Comparison of ENCODE assay signal across 16 cellular contexts in genomic region chr4:7004331-7004730, GRCh38. TPM values are rescaled to one million over a fixed set of nuclear protein-coding genes. Genes with fewer than 3 reads are reported as not detected.
A peak's percentile ranks its signal among the peaks of the same experiment; 100 is the strongest.
DNase-seq lines count a peak whose midpoint lies in the region; ATAC-seq and TF ChIP-seq lines count a peak whose summit lies in the region.
"Had no signal": no experiment of that assay in that cellular context is flagged by ENCODE, and none has a peak within 500 bp of the region (broad histone marks: within the 10 kb centered on the region; RNA-seq: fewer than 3 reads in every experiment).

No MANE protein-coding gene starts in this region.

- BruUV-seq in A673 (replicated peaks; lab: Mats Ljungman, UMichigan) (no TSS peak), PC-3 (replicated peaks; lab: Mats Ljungman, UMichigan) (no TSS peak)

- no peaks in the 10 kb centered on the region for H3F3A ChIP-seq in PC-3 (ENCODE audit: low read length, unreplicated experiment)

- no peak for DNase-seq in activated naive CD4-positive, alpha-beta T cell treated with anti-CD3 and anti-CD28 coated beads, Interleukin-2, amount 50 U/mL, for 72 hours (ENCODE audit: low spot score in 2 of 2)
- DNase-seq in epidermal melanocyte (ENCODE audit: insufficient read length, low spot score) (peak; percentile 87), nephron progenitor cell (no peak), NOMO-1 treated with DMSO at 0.1 percent for 48 hours (lab: John Stamatoyannopoulos, UW; ENCODE audit: unreplicated experiment) (no peak), A673 (ENCODE audit: low spot score) (no peak), PC-3 (no peak)
- no peak for DNase-seq in activated CD4-positive, alpha-beta T cell treated with anti-CD3 and anti-CD28 coated beads, Interleukin-2, amount 50 U/mL, for 48 hours
- DNase-seq: activated CD8-positive, alpha-beta memory T cell treated with anti-CD3 and anti-CD28 coated beads for 24 hours; CD4-positive, alpha-beta T cell; DMS53; NCI-H1436 treated with DMSO at 0.1 percent for 48 hours; NCI-H345; stimulated activated naive CD8-positive, alpha-beta T cell treated with anti-CD3 and anti-CD28 coated beads, Interleukin-15, amount 100 ng/mL, for 72 hours had no signal

- no peak overlapping the region for H3K4me2 ChIP-seq in PC-3 (ENCODE audit: low read length)

- no peaks in the 10 kb centered on the region for H3K79me2 ChIP-seq in PC-3 (ENCODE audit: low read length)

- POLR2A ChIA-PET in A673 (lab: Charles Lee; ENCODE audit: low non-redundant PET) = no interaction called here
- POLR2A ChIA-PET in PC-3 (lab: Charles Lee; ENCODE audit: unreplicated experiment) = no interaction called here

- intact Hi-C loops in A673 (cut with micrococcal nuclease; ENCODE audit: unreplicated experiment) (no loop called here), PC-3 (cut with micrococcal nuclease) (no loop called here)

- H3K27me3 ChIP-seq in A673 (replicated peaks; ENCODE audit: insufficient read depth, low read depth, low read length, poor library complexity) (no peaks in the 10 kb centered on the region), PC-3 (ENCODE audit: low read length) (no peaks in the 10 kb centered on the region)

- H3K27ac ChIP-seq in A673 (ENCODE audit: low read depth, low read length, poor library complexity, severe bottlenecking) = no peak overlapping the region
- H3K27ac ChIP-seq in PC-3 (ENCODE audit: low read length) = no peak overlapping the region

- CTCF ChIA-PET in A673 (lab: Charles Lee) = no interaction called here
- CTCF ChIA-PET in PC-3 (lab: Charles Lee) = no interaction called here

- H3K9ac ChIP-seq in PC-3 (ENCODE audit: low read length) = no peak overlapping the region

- no peak for TF ChIP-seq CTCF in nephron progenitor cell (IDR thresholded peaks at IDR 0.05)
- no peak for TF ChIP-seq CTCF in A673 (conservative IDR thresholded peaks at IDR 0.05; ENCODE audit: low read depth, low read length)
- TF ChIP-seq CTCF in PC-3 (conservative IDR thresholded peaks at IDR 0.05; ENCODE audit: low read depth, low read length) = no peak

- no peak overlapping the region for H3K4me3 Mint-ChIP-seq in activated naive CD4-positive, alpha-beta T cell treated with anti-CD3 and anti-CD28 coated beads, Interleukin-2, amount 50 U/mL, for 24 hours
- no peak overlapping the region for H3K4me3 Mint-ChIP-seq in nephron progenitor cell
- H3K4me3 Mint-ChIP-seq: CD4-positive, alpha-beta T cell; nephron; stimulated activated naive CD8-positive, alpha-beta T cell treated with anti-CD3 and anti-CD28 coated beads, Interleukin-15, amount 100 ng/mL, for 72 hours had no signal

- H4K20me1 ChIP-seq in PC-3 (ENCODE audit: low read length) = no peaks in the 10 kb centered on the region

- no peaks in the 10 kb centered on the region for H3K9me3 Mint-ChIP-seq in activated naive CD4-positive, alpha-beta T cell treated with anti-CD3 and anti-CD28 coated beads, Interleukin-2, amount 50 U/mL, for 24 hours
- no peaks in the 10 kb centered on the region for H3K9me3 Mint-ChIP-seq in activated naive CD4-positive, alpha-beta T cell treated with anti-CD3 and anti-CD28 coated beads, Interleukin-2, amount 50 U/mL, for 72 hours
- H3K9me3 Mint-ChIP-seq in nephron progenitor cell = no peaks in the 10 kb centered on the region
- H3K9me3 Mint-ChIP-seq: CD4-positive, alpha-beta T cell; nephron; stimulated activated naive CD8-positive, alpha-beta T cell treated with anti-CD3 and anti-CD28 coated beads, Interleukin-15, amount 100 ng/mL, for 72 hours had no signal

- peak overlapping the region; percentile 13 for H3K27ac Mint-ChIP-seq in activated naive CD4-positive, alpha-beta T cell treated with anti-CD3 and anti-CD28 coated beads, Interleukin-2, amount 50 U/mL, for 24 hours
- no peak overlapping the region for H3K27ac Mint-ChIP-seq in activated naive CD4-positive, alpha-beta T cell treated with anti-CD3 and anti-CD28 coated beads, Interleukin-2, amount 50 U/mL, for 72 hours
- H3K27ac Mint-ChIP-seq in nephron progenitor cell = peak overlapping the region; percentile 75
- H3K27ac Mint-ChIP-seq: CD4-positive, alpha-beta T cell; nephron had no signal

- no peak for ATAC-seq in activated naive CD4-positive, alpha-beta T cell treated with anti-CD3 and anti-CD28 coated beads, Interleukin-2, amount 50 U/mL, for 72 hours
- no peak for ATAC-seq in PC-3
- ATAC-seq: Right ventricle myocardium inferior; stimulated activated naive CD8-positive, alpha-beta T cell treated with anti-CD3 and anti-CD28 coated beads, Interleukin-15, amount 100 ng/mL, for 72 hours had no signal

- H2AFZ ChIP-seq in PC-3 (ENCODE audit: low read length) = no peak overlapping the region

- H3K9me3 ChIP-seq in A673 (ENCODE audit: low read depth, low read length, poor library complexity, severe bottlenecking) = no peaks in the 10 kb centered on the region
- no peaks in the 10 kb centered on the region for H3K9me3 ChIP-seq in PC-3 (ENCODE audit: low read length)

- peaks cover 13% of the 10 kb centered on the region for H3K4me1 Mint-ChIP-seq in activated naive CD4-positive, alpha-beta T cell treated with anti-CD3 and anti-CD28 coated beads, Interleukin-2, amount 50 U/mL, for 24 hours
- H3K4me1 Mint-ChIP-seq in nephron progenitor cell = peaks cover 18% of the 10 kb centered on the region

- H3K4me1 ChIP-seq in A673 (ENCODE audit: insufficient read depth, low read length, poor library complexity, severe bottlenecking) (no peaks in the 10 kb centered on the region), PC-3 (ENCODE audit: insufficient read depth, low read length) (peaks cover 7% of the 10 kb centered on the region)

- H3K36me3 ChIP-seq in A673 (ENCODE audit: insufficient read depth, low read length, poor library complexity, severe bottlenecking) (peaks cover 48% of the 10 kb centered on the region), PC-3 (ENCODE audit: low read depth, low read length) (peaks cover 20% of the 10 kb centered on the region)

- peaks cover 23% of the 10 kb centered on the region for H3K36me3 Mint-ChIP-seq in activated naive CD4-positive, alpha-beta T cell treated with anti-CD3 and anti-CD28 coated beads, Interleukin-2, amount 50 U/mL, for 24 hours
- peaks cover 21 to 33% of the 10 kb centered on the region in 2 donors for H3K36me3 Mint-ChIP-seq in activated naive CD4-positive, alpha-beta T cell treated with anti-CD3 and anti-CD28 coated beads, Interleukin-2, amount 50 U/mL, for 72 hours
- H3K36me3 Mint-ChIP-seq in nephron progenitor cell (ENCODE audit: low read depth) = peaks cover 69% of the 10 kb centered on the region

- no peak overlapping the region for H3K4me3 ChIP-seq in A673 (ENCODE audit: low read depth, low read length, poor library complexity, severe bottlenecking)
- no peak overlapping the region for H3K4me3 ChIP-seq in PC-3 (ENCODE audit: low read length)

- H3K9me2 ChIP-seq in PC-3 (replicated peaks; ENCODE audit: low read length) = no peaks in the 10 kb centered on the region

- H3K27me3 Mint-ChIP-seq in activated naive CD4-positive, alpha-beta T cell treated with anti-CD3 and anti-CD28 coated beads, Interleukin-2, amount 50 U/mL, for 24 hours = no peaks in the 10 kb centered on the region
- peaks cover 2% of the 10 kb centered on the region for H3K27me3 Mint-ChIP-seq in nephron progenitor cell (ENCODE audit: low read depth, poor library complexity)
- H3K27me3 Mint-ChIP-seq: CD4-positive, alpha-beta T cell; stimulated activated naive CD8-positive, alpha-beta T cell treated with anti-CD3 and anti-CD28 coated beads, Interleukin-15, amount 100 ng/mL, for 72 hours had no signal

RNA-seq across cellular contexts. Expression of gene TADA2B, which starts 38.8 kb away (rescaled TPM):
- 10 to 100 TPM; 11.8 to 12.7 TPM for total RNA-seq in activated naive CD4-positive, alpha-beta T cell treated with anti-CD3 and anti-CD28 coated beads, Interleukin-2, amount 50 U/mL, for 72 hours
- total RNA-seq in A673 (2021) = 15.2 and 15.4 TPM in 2 replicates
- 14.7 and 16.5 TPM in 2 replicates for total RNA-seq in PC-3 (2014; rRNA removed)

Comparison
In these comparisons a context has a peak if more than half of its experiments do, and no peak if none do; other contexts are left out.
1. H3K27ac Mint-ChIP-seq: peak in activated naive CD4-positive, alpha-beta T cell treated with anti-CD3 and anti-CD28 coated beads, Interleukin-2, amount 50 U/mL, for 24 hours (single experiment) and nephron progenitor cell (single experiment); none in activated naive CD4-positive, alpha-beta T cell treated with anti-CD3 and anti-CD28 coated beads, Interleukin-2, amount 50 U/mL, for 72 hours (0 of 2).